20 cellular contexts compared by ENCODE assay signal in the genomic region with DNA sequence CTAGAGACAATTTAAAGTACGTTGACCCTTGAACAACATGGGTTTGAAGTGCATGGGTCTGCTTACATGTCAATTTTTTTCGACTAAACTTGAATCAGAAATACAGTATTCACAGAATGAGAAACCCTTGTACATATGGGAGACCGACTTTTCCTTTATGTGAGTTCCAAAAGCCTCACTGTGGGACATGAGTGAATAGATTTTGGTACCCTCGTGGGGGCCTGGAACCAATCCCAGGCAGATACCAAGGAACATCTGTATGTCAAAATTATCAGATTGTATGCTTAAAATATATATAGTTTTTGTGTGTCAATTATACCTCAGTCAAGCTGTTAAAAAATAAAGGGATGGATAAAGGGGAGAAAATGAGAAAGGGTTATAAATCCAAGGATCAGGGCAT.
A peak's percentile ranks its signal among the peaks of the same experiment; 100 is the strongest.
DNase-seq lines count a peak whose midpoint lies in the region; FAIRE-seq and TF ChIP-seq lines count a peak whose summit lies in the region.
"Had no signal": no experiment of that assay in that cellular context is flagged by ENCODE, and none has a peak within 500 bp of the region (broad histone marks: within the 10 kb centered on the region; RNA-seq: fewer than 3 reads in every experiment).

No MANE protein-coding gene starts in this region.

- H2BK5ac ChIP-seq in trophoblast cell (ENCODE audit: low read depth, low read length, poor library complexity) = no peak overlapping the region

- no peak for TF ChIP-seq CTCF in WERI-Rb-1 (IDR thresholded peaks at IDR 0.05; ENCODE audit: low read depth, low read length)

- no peak overlapping the region for H3K18ac ChIP-seq in trophoblast cell (ENCODE audit: low read length)

- H3K4me2 ChIP-seq in trophoblast cell (ENCODE audit: low read length) = no peak overlapping the region
- H3K4me2 ChIP-seq: BLaER1 had no signal

- H3K27me3 ChIP-seq in WERI-Rb-1 (ENCODE audit: insufficient read depth, low read depth, severe bottlenecking) (no peaks in the 10 kb centered on the region), layer of hippocampus (ENCODE audit: control insufficient read depth, insufficient read depth, low read length) (no peaks in the 10 kb centered on the region), trophoblast cell (ENCODE audit: insufficient read depth, low read length) (no peaks in the 10 kb centered on the region)
- H3K27me3 ChIP-seq: BLaER1 had no signal

- DNase-seq in WERI-Rb-1 = no peak
- no peak for DNase-seq in occipital lobe (lab: John Stamatoyannopoulos, UW)
- no peak for DNase-seq in T-helper 1 cell
- DNase-seq in trophoblast cell = no peak
- DNase-seq in H54 (ENCODE audit: insufficient read length, low spot score) = no peak
- DNase-seq: Caco-2; CD4-positive, CD25-positive, alpha-beta regulatory T cell; CD8-positive, alpha-beta T cell; DMS153; DND-41; GM23248; H9 had no signal

- no peak for TF ChIP-seq POLR2A in H54 (IDR thresholded peaks at IDR 0.05; ENCODE audit: low read depth, low read length)

- peak overlapping the region; percentile 26; the same call in 1 of the 2 replicates for H3K27ac ChIP-seq in WERI-Rb-1
- peak overlapping the region; percentile 99 for H3K27ac ChIP-seq in cingulate gyrus (ENCODE audit: low read depth, low read length)
- peak overlapping the region; percentile 98 for H3K27ac ChIP-seq in layer of hippocampus (ENCODE audit: low read depth, low read length)
- no peak overlapping the region for H3K27ac ChIP-seq in trophoblast cell (ENCODE audit: low read depth, low read length)
- H3K27ac ChIP-seq: BLaER1, C4-2B, GM23248 had no signal

- H4K8ac ChIP-seq in trophoblast cell (ENCODE audit: low read depth, low read length) = no peak overlapping the region

- no peak overlapping the region for H3K4me3 ChIP-seq in WERI-Rb-1 (ENCODE audit: low read depth, low read length)
- no peak overlapping the region for H3K4me3 ChIP-seq in trophoblast cell (ENCODE audit: low read depth, low read length)
- H3K4me3 ChIP-seq: BLaER1, GM12878, GM23248 had no signal

- H2BK120ac ChIP-seq in trophoblast cell (ENCODE audit: insufficient read depth, low read length, poor library complexity) = no peak overlapping the region

- no peak overlapping the region for H2BK12ac ChIP-seq in trophoblast cell (ENCODE audit: low read length)

- H2AK5ac ChIP-seq in trophoblast cell (ENCODE audit: low read length) = no peak overlapping the region

- H4K91ac ChIP-seq in trophoblast cell (ENCODE audit: low read depth, low read length) = no peak overlapping the region

- H3K4me1 ChIP-seq in trophoblast cell (ENCODE audit: control insufficient read depth in 1 of 2, insufficient read depth in 2 of 2, low read length in 2 of 2) = no peaks in the 10 kb centered on the region
- H3K4me1 ChIP-seq: BLaER1, Caco-2 had no signal

- H3K79me2 ChIP-seq in trophoblast cell (ENCODE audit: control insufficient read depth, insufficient read depth, low read length, poor library complexity) = no peaks in the 10 kb centered on the region

- no peak overlapping the region for H3K14ac ChIP-seq in trophoblast cell (ENCODE audit: low read length)

- H3K79me1 ChIP-seq in trophoblast cell (ENCODE audit: low read length) = no peaks in the 10 kb centered on the region

- H3K9me3 ChIP-seq in WERI-Rb-1 (ENCODE audit: severe bottlenecking) (no peaks in the 10 kb centered on the region), trophoblast cell (ENCODE audit: insufficient read depth, low read depth, low read length) (no peaks in the 10 kb centered on the region)
- H3K9me3 ChIP-seq: BLaER1, Caco-2 had no signal

- no peak overlapping the region for H3K23ac ChIP-seq in trophoblast cell (ENCODE audit: low read length)

- no peak overlapping the region for H3K9ac ChIP-seq in trophoblast cell (ENCODE audit: low read length)
- H3K9ac ChIP-seq: BLaER1, GM23248 had no signal

- H2AFZ ChIP-seq in trophoblast cell (ENCODE audit: insufficient read depth, low read length, poor library complexity) = no peak overlapping the region
- H2AFZ ChIP-seq: GM23248 had no signal

- H3K4ac ChIP-seq in trophoblast cell (ENCODE audit: low read depth, low read length) = no peak overlapping the region

- H4K12ac ChIP-seq in trophoblast cell (ENCODE audit: low read depth, low read length) = no peak overlapping the region

- H3K36me3 ChIP-seq in WERI-Rb-1 = no peaks in the 10 kb centered on the region
- no peaks in the 10 kb centered on the region for H3K36me3 ChIP-seq in trophoblast cell (ENCODE audit: control insufficient read depth in 1 of 2, insufficient read depth in 2 of 2, low read length in 2 of 2)
- H3K36me3 ChIP-seq: BLaER1 had no signal

- no CpG with 5 or more reads among the region's 4 CpGs for WGBS in trophoblast cell (ENCODE audit: extremely low coverage, insufficient coverage, insufficient read length)

- FAIRE-seq in H54 (lab: Jason Lieb, UNC) = no peak
- FAIRE-seq: G401.6, GM12878, GM19239, H1 had no signal
